26 cellular contexts compared by ENCODE assay signal in the genomic region with DNA sequence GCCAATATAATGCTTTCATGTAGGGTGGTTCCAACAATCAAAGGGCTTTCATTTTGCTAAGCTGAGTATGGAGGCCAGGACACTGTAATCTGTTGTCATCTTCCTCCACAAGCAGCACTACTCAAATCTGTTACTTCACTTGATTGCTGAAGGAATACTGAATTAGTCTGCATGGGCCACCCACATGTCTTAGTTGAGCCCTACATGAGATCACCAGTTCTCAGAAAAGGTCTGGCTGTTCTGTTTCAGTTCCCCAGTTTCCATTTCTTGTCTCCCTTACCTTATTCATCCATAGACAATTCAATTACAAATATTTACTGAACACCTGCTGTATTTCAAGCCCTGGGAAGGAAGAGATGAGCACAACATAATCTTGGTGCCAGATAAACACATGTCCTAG.
DNase-seq lines count a peak whose midpoint lies in the region; ATAC-seq, FAIRE-seq and TF ChIP-seq lines count a peak whose summit lies in the region.
"Had no signal": no experiment of that assay in that cellular context is flagged by ENCODE, and none has a peak within 500 bp of the region (broad histone marks: within the 10 kb centered on the region; RNA-seq: fewer than 3 reads in every experiment).

No MANE protein-coding gene starts in this region.

- no peak for TF ChIP-seq POLR2A in GM12878 (IDR thresholded peaks at IDR 0.05; ENCODE audit: low read depth, low read length)

- in situ Hi-C loops in GM13976 (cut with MboI; ENCODE audit: low sequenced_read_pairs, unreplicated experiment): no loop called here
- in situ Hi-C loops in GM12878 (cut with MboI): no loop called here

- H3K27ac ChIP-seq in GM12878 (ENCODE audit: control insufficient read depth, insufficient read depth): no peak overlapping the region
- H3K27ac ChIP-seq: BLaER1, lower lobe of right lung, ovary, right atrium auricular region, spleen, suprapubic skin had no signal

- RAD21 ChIA-PET in GM12878 (lab: Charles Lee; ENCODE audit: unreplicated experiment): no interaction called here

- no peaks in the 10 kb centered on the region for H4K20me1 ChIP-seq in GM12878 (ENCODE audit: control insufficient read depth, insufficient read depth)
- H4K20me1 ChIP-seq: BLaER1 had no signal

- H3K27me3 ChIP-seq in GM12878 (replicated peaks in 1 of 2; ENCODE audit: control insufficient read depth in 2 of 2, insufficient read depth in 2 of 2, low read length in 1 of 2): no peaks in the 10 kb centered on the region
- H3K27me3 ChIP-seq: BLaER1, ovary, right atrium auricular region, spleen, suprapubic skin had no signal

- no peaks in the 10 kb centered on the region for H3K36me3 ChIP-seq in GM12878 (ENCODE audit: control insufficient read depth in 2 of 2, insufficient read depth in 2 of 2, low read length in 1 of 2)
- H3K36me3 ChIP-seq: BLaER1, lower lobe of right lung, ovary, right atrium auricular region, spleen, suprapubic skin had no signal

- POLR2A ChIA-PET in GM12878 (lab: Charles Lee): no interaction called here

- intact Hi-C loops in GM12878 (cut with micrococcal nuclease; ENCODE audit: unreplicated experiment) (no loop called here), Right ventricle myocardium superior (cut with DNase I) (no loop called here)

- no peak overlapping the region for H3K9ac ChIP-seq in GM12878 (ENCODE audit: control insufficient read depth, insufficient read depth, low read length)
- H3K9ac ChIP-seq: BLaER1 had no signal

- no TSS peak for BruUV-seq in GM12878 (replicated peaks; lab: Mats Ljungman, UMichigan)

- DNase-seq in GM13976 (ENCODE audit: low spot score) (peak; percentile 37), GM12878 (ENCODE audit: low read depth, low spot score) (no peak), retina (no peak), Right ventricle myocardium superior (no peak)
- DNase-seq: activated CD4-positive, alpha-beta T cell treated with anti-CD3 and anti-CD28 coated beads for 36 hours; activated naive CD4-positive, alpha-beta T cell treated with anti-CD3 and anti-CD28 coated beads for 36 hours; activated T-cell treated with anti-CD3 and anti-CD28 coated beads, Interleukin-2, amount 50 U/mL, for 72 hours; DMS79 treated with DMSO at 0.1 percent for 48 hours; effector CD8-positive, alpha-beta T cell; head of caudate nucleus; IMR-90; lower lobe of right lung; NCI-H2107; NCI-H446; ovary; spleen; stimulated activated CD4-positive, alpha-beta T cell treated with anti-CD3 and anti-CD28 coated beads, Interleukin-2, amount 100 ng/mL, for 48 hours; T-helper 17 cell had no signal

- CTCF ChIA-PET in GM12878 (lab: Yijun Ruan, JAX): no interaction called here

- no peak for TF ChIP-seq CTCF in GM13976 (IDR thresholded peaks at IDR 0.05; ENCODE audit: borderline replicate concordance, control extremely low read depth, extremely low read depth, insufficient read depth, missing control alignments)
- no peak for TF ChIP-seq CTCF in GM12878 (IDR thresholded peaks at IDR 0.05 in 2 of 3, conservative IDR thresholded peaks at IDR 0.05 in 1 of 3; ENCODE audit: control insufficient read depth in 2 of 3, extremely low read depth in 1 of 3, insufficient read depth in 1 of 3, low read depth in 3 of 3, low read length in 3 of 3)

- H3K4me3 ChIP-seq in GM12878: no peak overlapping the region
- H3K4me3 ChIP-seq: BLaER1, lower lobe of right lung, ovary, right atrium auricular region, spleen, suprapubic skin had no signal

- H3K9me3 ChIP-seq in GM12878 (replicated peaks; ENCODE audit: control insufficient read depth, insufficient read depth, low read length): no peaks in the 10 kb centered on the region; the same call in 2 of the 3 replicates
- H3K9me3 ChIP-seq: BLaER1, lower lobe of right lung, ovary, right atrium auricular region, spleen, suprapubic skin had no signal

- H3K4me1 ChIP-seq in GM12878 (ENCODE audit: control insufficient read depth, insufficient read depth, low read length): 0 out of 2 replicates have a peak, but pooled peaks cover 3% of the 10 kb centered on the region
- H3K4me1 ChIP-seq: BLaER1, lower lobe of right lung, right atrium auricular region, spleen had no signal

- H2AFZ ChIP-seq in GM12878 (ENCODE audit: control insufficient read depth, low read depth, low read length): no peak overlapping the region

- no peak for TF ChIP-seq EP300 in GM12878 (IDR thresholded peaks at IDR 0.05; ENCODE audit: borderline replicate concordance in 1 of 2, control insufficient read depth in 1 of 2, low read depth in 2 of 2, low read length in 2 of 2)

- ATAC-seq in GM21390 (IDR thresholded peaks at IDR 0.05; ENCODE audit: unreplicated experiment) (peak; percentile 53), HG02938 (IDR thresholded peaks at IDR 0.05; ENCODE audit: unreplicated experiment) (peak; percentile 52), GM12878 (peak; percentile 75), HG03460 (IDR thresholded peaks at IDR 0.05; ENCODE audit: unreplicated experiment) (no peak), Right ventricle myocardium superior (ENCODE audit: poor library complexity) (no peak)
- ATAC-seq: activated CD4-positive, alpha-beta T cell treated with anti-CD3 and anti-CD28 coated beads for 36 hours; activated T-cell treated with anti-CD3 and anti-CD28 coated beads, Interleukin-2, amount 50 U/mL, for 72 hours; lower lobe of right lung; stimulated activated effector memory CD8-positive, alpha-beta T cell treated with anti-CD3 and anti-CD28 coated beads, Interleukin-12 subunit alpha, Interleukin-12 subunit beta, amount 100 ng/mL, for 72 hours; T-helper 17 cell had no signal

- SMC1A ChIA-PET in GM12878 (lab: Charles Lee; ENCODE audit: uncharacterized antibody, unreplicated experiment): interaction anchor here (1.0 to 1.1 kb wide), 2 partner anchors 8 to 106 kb away, joined by 3 to 4 read pairs; no protein-coding TSS in a partner anchor

- H3K79me2 ChIP-seq in GM12878 (ENCODE audit: control insufficient read depth, insufficient read depth, low read length): no peaks in the 10 kb centered on the region

- no peak for TF ChIP-seq RAD21 in GM12878 (IDR thresholded peaks at IDR 0.05; ENCODE audit: insufficient read depth, low read depth, low read length)

- peak; percentile 31 for FAIRE-seq in GM12878 (lab: Jason Lieb, UNC)
- FAIRE-seq: colon had no signal

- H3K4me2 ChIP-seq in GM12878 (ENCODE audit: control insufficient read depth, insufficient read depth): no peak overlapping the region
- H3K4me2 ChIP-seq: BLaER1 had no signal

TF ChIP-seq in GM12878, 131 proteins besides CTCF, POLR2A, EP300 and RAD21:
- peak; percentile 70 for TF ChIP-seq SPI1 (IDR thresholded peaks at IDR 0.05; ENCODE audit: borderline replicate concordance, insufficient read depth, low read depth, low read length)
- TF ChIP-seq MYB (IDR thresholded peaks at IDR 0.05; ENCODE audit: borderline replicate concordance, low read depth, low read length): no peak
- TF ChIP-seq RELB (IDR thresholded peaks at IDR 0.05; ENCODE audit: low read depth): no peak
- peak; percentile 38; the same call in 1 of the 2 replicates for TF ChIP-seq EED (IDR thresholded peaks at IDR 0.05; ENCODE audit: low read depth)
- no peak for TF ChIP-seq NRF1 (conservative IDR thresholded peaks at IDR 0.05; ENCODE audit: low read depth, low read length)

Comparison
In these comparisons a context has a peak if more than half of its experiments do, and no peak if none do; other contexts are left out.
1. ATAC-seq: peak in GM21390 (single experiment), HG02938 (single experiment) and GM12878 (single experiment); none in HG03460 (single experiment) and Right ventricle myocardium superior (single experiment).